1 cellular context compared by ENCODE assay signal in the genomic region with DNA sequence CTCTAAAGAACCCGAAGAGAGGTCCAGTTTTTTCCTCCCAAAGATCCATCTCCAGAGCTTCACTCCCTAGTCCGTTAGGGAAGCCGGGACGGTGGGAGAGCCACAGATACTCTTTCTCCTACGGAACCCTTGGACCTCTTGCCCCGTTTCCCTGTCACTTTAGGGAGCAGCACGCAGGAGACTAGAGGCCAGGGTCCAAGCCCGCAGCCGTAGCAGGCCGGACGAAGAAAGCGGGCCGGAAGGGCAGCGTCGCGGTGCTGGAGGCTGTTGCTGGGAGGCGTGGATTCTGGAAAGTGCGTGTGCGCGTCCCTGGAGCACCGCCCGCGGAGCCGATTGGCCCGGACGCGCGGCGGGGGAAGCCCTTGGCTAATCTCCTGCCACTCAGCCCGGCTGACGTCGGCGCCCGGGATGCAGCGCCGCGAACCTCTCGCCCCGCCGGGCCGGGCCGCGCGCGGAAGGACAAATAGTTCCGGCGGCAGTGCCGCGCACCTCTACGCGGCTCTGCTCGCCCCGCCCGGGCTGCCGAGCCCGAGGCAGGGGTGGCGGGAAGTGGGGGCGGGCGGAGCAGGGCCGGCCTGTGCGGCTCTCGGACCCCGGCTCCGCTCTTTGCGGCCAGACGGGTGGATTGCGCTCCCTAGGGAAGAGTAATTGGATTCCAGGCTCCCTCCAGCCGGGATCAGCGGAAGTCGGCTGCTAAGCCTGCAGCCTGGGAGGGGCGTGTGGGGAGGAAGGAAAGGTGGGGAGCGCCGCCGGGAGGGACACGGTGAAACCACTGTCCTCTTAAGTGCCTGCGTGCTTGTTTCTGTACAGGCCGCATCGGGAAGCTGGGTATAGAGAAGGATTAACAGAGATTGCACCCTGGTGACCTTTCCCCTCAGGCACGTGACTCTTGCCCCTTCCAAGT.
TF ChIP-seq lines count a peak whose summit lies in the region.

No MANE protein-coding gene starts in this region.

TF ChIP-seq in HepG2, 621 proteins besides CTCF, POLR2A, EP300 and RAD21 (continued from another document and continues in another):
- TF ChIP-seq, protein P1, sequence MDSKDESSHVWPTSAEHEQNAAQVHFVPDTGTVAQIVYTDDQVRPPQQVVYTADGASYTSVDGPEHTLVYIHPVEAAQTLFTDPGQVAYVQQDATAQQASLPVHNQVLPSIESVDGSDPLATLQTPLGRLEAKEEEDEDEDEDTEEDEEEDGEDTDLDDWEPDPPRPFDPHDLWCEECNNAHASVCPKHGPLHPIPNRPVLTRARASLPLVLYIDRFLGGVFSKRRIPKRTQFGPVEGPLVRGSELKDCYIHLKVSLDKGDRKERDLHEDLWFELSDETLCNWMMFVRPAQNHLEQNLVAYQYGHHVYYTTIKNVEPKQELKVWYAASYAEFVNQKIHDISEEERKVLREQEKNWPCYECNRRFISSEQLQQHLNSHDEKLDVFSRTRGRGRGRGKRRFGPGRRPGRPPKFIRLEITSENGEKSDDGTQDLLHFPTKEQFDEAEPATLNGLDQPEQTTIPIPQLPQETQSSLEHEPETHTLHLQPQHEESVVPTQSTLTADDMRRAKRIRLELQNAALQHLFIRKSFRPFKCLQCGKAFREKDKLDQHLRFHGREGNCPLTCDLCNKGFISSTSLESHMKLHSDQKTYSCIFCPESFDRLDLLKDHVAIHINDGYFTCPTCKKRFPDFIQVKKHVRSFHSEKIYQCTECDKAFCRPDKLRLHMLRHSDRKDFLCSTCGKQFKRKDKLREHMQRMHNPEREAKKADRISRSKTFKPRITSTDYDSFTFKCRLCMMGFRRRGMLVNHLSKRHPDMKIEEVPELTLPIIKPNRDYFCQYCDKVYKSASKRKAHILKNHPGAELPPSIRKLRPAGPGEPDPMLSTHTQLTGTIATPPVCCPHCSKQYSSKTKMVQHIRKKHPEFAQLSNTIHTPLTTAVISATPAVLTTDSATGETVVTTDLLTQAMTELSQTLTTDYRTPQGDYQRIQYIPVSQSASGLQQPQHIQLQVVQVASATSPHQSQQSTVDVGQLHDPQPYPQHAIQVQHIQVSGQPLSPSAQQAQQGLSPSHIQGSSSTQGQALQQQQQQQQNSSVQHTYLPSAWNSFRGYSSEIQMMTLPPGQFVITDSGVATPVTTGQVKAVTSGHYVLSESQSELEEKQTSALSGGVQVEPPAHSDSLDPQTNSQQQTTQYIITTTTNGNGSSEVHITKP (CRISPR knock-in tag; IDR thresholded peaks at IDR 0.05; ENCODE audit: low read depth) = no peak
- TF ChIP-seq ZSCAN29 (CRISPR knock-in tag; conservative IDR thresholded peaks at IDR 0.05) (peak; percentile 64; the same call in 1 of the 2 replicates), MZF1 (CRISPR knock-in tag; IDR thresholded peaks at IDR 0.05; ENCODE audit: borderline replicate concordance) (no peak), ZNF768 (CRISPR knock-in tag; IDR thresholded peaks at IDR 0.05) (peak; percentile 87; the same call in 1 of the 2 replicates), SPEN (CRISPR knock-in tag; IDR thresholded peaks at IDR 0.05; ENCODE audit: low read depth) (peak; percentile 94), ETV5 (CRISPR knock-in tag; IDR thresholded peaks at IDR 0.05; ENCODE audit: borderline replicate concordance) (peak; percentile 85), ZNF292 (CRISPR knock-in tag; IDR thresholded peaks at IDR 0.05; ENCODE audit: borderline replicate concordance, low read depth) (peak; percentile 6; the same call in 1 of the 2 replicates), NFYB (CRISPR knock-in tag; IDR thresholded peaks at IDR 0.05) (peak; percentile 91), ZNF101 (CRISPR knock-in tag; IDR thresholded peaks at IDR 0.05; ENCODE audit: borderline replicate concordance, low read depth) (no peak; the same call in 1 of the 2 replicates), ZBTB21 (CRISPR knock-in tag; IDR thresholded peaks at IDR 0.05) (no peak; the same call in 1 of the 2 replicates), HOXD1 (CRISPR knock-in tag; IDR thresholded peaks at IDR 0.05) (peak; percentile 40; the same call in 1 of the 2 replicates), NKX3-1 (CRISPR knock-in tag; IDR thresholded peaks at IDR 0.05) (peak; percentile 15; the same call in 1 of the 2 replicates), ZNF556 (CRISPR knock-in tag; IDR thresholded peaks at IDR 0.05; ENCODE audit: borderline replicate concordance) (peak; percentile 82; the same call in 1 of the 2 replicates), ZSCAN9 (CRISPR knock-in tag; IDR thresholded peaks at IDR 0.05; ENCODE audit: borderline replicate concordance) (peak; percentile 79), SCMH1 (CRISPR knock-in tag; IDR thresholded peaks at IDR 0.05; ENCODE audit: borderline replicate concordance) (no peak), MYNN (CRISPR knock-in tag; IDR thresholded peaks at IDR 0.05; ENCODE audit: low read depth) (peak; percentile 72), U2AF1 (optimal IDR thresholded peaks at IDR 0.05; ENCODE audit: low read depth, low read length) (peak; percentile 29), PAF1 (CRISPR knock-in tag; IDR thresholded peaks at IDR 0.05) (no peak), SMARCC2 (IDR thresholded peaks at IDR 0.05) (no peak), CCAR2 (optimal IDR thresholded peaks at IDR 0.05; ENCODE audit: low read depth, low read length) (no peak), CBX5 (CRISPR knock-in tag; IDR thresholded peaks at IDR 0.05; ENCODE audit: borderline replicate concordance) (peak; percentile 96), ZNF234 (CRISPR knock-in tag; conservative IDR thresholded peaks at IDR 0.05) (peak; percentile 94), ZIK1 (CRISPR knock-in tag; IDR thresholded peaks at IDR 0.05; ENCODE audit: borderline replicate concordance, low read depth) (peak; percentile 70; the same call in 1 of the 2 replicates), ZNF274 (CRISPR knock-in tag; IDR thresholded peaks at IDR 0.05) (peak; percentile 77)
- TF ChIP-seq, protein P2, sequence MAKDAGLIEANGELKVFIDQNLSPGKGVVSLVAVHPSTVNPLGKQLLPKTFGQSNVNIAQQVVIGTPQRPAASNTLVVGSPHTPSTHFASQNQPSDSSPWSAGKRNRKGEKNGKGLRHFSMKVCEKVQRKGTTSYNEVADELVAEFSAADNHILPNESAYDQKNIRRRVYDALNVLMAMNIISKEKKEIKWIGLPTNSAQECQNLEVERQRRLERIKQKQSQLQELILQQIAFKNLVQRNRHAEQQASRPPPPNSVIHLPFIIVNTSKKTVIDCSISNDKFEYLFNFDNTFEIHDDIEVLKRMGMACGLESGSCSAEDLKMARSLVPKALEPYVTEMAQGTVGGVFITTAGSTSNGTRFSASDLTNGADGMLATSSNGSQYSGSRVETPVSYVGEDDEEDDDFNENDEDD (CRISPR knock-in tag; IDR thresholded peaks at IDR 0.05; ENCODE audit: borderline replicate concordance) = peak; percentile 92
- TF ChIP-seq, protein P3, sequence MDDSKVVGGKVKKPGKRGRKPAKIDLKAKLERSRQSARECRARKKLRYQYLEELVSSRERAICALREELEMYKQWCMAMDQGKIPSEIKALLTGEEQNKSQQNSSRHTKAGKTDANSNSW (CRISPR knock-in tag; IDR thresholded peaks at IDR 0.05; ENCODE audit: borderline replicate concordance) = peak; percentile 91; the same call in 1 of the 2 replicates
- TF ChIP-seq, protein P4, sequence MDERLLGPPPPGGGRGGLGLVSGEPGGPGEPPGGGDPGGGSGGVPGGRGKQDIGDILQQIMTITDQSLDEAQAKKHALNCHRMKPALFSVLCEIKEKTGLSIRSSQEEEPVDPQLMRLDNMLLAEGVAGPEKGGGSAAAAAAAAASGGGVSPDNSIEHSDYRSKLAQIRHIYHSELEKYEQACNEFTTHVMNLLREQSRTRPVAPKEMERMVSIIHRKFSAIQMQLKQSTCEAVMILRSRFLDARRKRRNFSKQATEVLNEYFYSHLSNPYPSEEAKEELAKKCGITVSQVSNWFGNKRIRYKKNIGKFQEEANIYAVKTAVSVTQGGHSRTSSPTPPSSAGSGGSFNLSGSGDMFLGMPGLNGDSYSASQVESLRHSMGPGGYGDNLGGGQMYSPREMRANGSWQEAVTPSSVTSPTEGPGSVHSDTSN (CRISPR knock-in tag; IDR thresholded peaks at IDR 0.05) = peak; percentile 74
- TF ChIP-seq, protein P5, sequence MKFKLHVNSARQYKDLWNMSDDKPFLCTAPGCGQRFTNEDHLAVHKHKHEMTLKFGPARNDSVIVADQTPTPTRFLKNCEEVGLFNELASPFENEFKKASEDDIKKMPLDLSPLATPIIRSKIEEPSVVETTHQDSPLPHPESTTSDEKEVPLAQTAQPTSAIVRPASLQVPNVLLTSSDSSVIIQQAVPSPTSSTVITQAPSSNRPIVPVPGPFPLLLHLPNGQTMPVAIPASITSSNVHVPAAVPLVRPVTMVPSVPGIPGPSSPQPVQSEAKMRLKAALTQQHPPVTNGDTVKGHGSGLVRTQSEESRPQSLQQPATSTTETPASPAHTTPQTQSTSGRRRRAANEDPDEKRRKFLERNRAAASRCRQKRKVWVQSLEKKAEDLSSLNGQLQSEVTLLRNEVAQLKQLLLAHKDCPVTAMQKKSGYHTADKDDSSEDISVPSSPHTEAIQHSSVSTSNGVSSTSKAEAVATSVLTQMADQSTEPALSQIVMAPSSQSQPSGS (CRISPR knock-in tag; IDR thresholded peaks at IDR 0.05) = peak; percentile 61
- TF ChIP-seq, protein P6, sequence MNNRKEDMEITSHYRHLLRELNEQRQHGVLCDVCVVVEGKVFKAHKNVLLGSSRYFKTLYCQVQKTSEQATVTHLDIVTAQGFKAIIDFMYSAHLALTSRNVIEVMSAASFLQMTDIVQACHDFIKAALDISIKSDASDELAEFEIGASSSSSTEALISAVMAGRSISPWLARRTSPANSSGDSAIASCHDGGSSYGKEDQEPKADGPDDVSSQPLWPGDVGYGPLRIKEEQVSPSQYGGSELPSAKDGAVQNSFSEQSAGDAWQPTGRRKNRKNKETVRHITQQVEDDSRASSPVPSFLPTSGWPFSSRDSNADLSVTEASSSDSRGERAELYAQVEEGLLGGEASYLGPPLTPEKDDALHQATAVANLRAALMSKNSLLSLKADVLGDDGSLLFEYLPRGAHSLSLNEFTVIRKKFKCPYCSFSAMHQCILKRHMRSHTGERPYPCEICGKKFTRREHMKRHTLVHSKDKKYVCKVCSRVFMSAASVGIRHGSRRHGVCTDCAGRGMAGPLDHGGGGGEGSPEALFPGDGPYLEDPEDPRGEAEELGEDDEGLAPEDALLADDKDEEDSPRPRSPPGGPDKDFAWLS (CRISPR knock-in tag; IDR thresholded peaks at IDR 0.05; ENCODE audit: borderline replicate concordance) = no peak
- TF ChIP-seq, protein P7, sequence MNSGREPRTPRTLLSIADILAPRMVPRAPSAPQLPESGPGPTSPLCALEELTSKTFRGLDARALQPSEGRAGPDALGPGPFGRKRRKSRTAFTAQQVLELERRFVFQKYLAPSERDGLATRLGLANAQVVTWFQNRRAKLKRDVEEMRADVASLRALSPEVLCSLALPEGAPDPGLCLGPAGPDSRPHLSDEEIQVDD (CRISPR knock-in tag; IDR thresholded peaks at IDR 0.05; ENCODE audit: borderline replicate concordance) = no peak
- TF ChIP-seq, protein P8, sequence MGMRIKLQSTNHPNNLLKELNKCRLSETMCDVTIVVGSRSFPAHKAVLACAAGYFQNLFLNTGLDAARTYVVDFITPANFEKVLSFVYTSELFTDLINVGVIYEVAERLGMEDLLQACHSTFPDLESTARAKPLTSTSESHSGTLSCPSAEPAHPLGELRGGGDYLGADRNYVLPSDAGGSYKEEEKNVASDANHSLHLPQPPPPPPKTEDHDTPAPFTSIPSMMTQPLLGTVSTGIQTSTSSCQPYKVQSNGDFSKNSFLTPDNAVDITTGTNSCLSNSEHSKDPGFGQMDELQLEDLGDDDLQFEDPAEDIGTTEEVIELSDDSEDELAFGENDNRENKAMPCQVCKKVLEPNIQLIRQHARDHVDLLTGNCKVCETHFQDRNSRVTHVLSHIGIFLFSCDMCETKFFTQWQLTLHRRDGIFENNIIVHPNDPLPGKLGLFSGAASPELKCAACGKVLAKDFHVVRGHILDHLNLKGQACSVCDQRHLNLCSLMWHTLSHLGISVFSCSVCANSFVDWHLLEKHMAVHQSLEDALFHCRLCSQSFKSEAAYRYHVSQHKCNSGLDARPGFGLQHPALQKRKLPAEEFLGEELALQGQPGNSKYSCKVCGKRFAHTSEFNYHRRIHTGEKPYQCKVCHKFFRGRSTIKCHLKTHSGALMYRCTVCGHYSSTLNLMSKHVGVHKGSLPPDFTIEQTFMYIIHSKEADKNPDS (CRISPR knock-in tag; IDR thresholded peaks at IDR 0.05) = peak; percentile 92; the same call in 1 of the 2 replicates
- TF ChIP-seq, protein P9, sequence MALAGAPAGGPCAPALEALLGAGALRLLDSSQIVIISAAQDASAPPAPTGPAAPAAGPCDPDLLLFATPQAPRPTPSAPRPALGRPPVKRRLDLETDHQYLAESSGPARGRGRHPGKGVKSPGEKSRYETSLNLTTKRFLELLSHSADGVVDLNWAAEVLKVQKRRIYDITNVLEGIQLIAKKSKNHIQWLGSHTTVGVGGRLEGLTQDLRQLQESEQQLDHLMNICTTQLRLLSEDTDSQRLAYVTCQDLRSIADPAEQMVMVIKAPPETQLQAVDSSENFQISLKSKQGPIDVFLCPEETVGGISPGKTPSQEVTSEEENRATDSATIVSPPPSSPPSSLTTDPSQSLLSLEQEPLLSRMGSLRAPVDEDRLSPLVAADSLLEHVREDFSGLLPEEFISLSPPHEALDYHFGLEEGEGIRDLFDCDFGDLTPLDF (CRISPR knock-in tag; IDR thresholded peaks at IDR 0.05) = peak; percentile 87
- TF ChIP-seq, protein P10, sequence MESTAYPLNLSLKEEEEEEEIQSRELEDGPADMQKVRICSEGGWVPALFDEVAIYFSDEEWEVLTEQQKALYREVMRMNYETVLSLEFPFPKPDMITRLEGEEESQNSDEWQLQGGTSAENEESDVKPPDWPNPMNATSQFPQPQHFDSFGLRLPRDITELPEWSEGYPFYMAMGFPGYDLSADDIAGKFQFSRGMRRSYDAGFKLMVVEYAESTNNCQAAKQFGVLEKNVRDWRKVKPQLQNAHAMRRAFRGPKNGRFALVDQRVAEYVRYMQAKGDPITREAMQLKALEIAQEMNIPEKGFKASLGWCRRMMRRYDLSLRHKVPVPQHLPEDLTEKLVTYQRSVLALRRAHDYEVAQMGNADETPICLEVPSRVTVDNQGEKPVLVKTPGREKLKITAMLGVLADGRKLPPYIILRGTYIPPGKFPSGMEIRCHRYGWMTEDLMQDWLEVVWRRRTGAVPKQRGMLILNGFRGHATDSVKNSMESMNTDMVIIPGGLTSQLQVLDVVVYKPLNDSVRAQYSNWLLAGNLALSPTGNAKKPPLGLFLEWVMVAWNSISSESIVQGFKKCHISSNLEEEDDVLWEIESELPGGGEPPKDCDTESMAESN (CRISPR knock-in tag; conservative IDR thresholded peaks at IDR 0.05) = peak; percentile 95
- TF ChIP-seq, protein P11, sequence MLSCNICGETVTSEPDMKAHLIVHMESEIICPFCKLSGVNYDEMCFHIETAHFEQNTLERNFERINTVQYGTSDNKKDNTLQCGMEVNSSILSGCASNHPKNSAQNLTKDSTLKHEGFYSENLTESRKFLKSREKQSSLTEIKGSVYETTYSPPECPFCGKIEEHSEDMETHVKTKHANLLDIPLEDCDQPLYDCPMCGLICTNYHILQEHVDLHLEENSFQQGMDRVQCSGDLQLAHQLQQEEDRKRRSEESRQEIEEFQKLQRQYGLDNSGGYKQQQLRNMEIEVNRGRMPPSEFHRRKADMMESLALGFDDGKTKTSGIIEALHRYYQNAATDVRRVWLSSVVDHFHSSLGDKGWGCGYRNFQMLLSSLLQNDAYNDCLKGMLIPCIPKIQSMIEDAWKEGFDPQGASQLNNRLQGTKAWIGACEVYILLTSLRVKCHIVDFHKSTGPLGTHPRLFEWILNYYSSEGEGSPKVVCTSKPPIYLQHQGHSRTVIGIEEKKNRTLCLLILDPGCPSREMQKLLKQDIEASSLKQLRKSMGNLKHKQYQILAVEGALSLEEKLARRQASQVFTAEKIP (CRISPR knock-in tag; IDR thresholded peaks at IDR 0.05; ENCODE audit: borderline replicate concordance) = no peak
